In genomic region chr4:142567620-142568451, GRCh38 we compare ENCODE assay signal across 10 cellular contexts.
DNase-seq lines count a peak whose midpoint lies in the region; ATAC-seq and TF ChIP-seq lines count a peak whose summit lies in the region.
"Had no signal": no experiment of that assay in that cellular context is flagged by ENCODE, and none has a peak within 500 bp of the region (broad histone marks: within the 10 kb centered on the region; RNA-seq: fewer than 3 reads in every experiment).

No MANE protein-coding gene starts in this region.

- H3K79me2 ChIP-seq in fibroblast of lung (ENCODE audit: control insufficient read depth, insufficient read depth, low read length): no peaks in the 10 kb centered on the region

- H3K9me3 ChIP-seq in SK-N-MC (ENCODE audit: low read depth, low read length): no peaks in the 10 kb centered on the region
- H3K9me3 ChIP-seq in fibroblast of lung (ENCODE audit: control insufficient read depth, insufficient read depth, low read depth, low read length): no peaks in the 10 kb centered on the region
- no peaks in the 10 kb centered on the region for H3K9me3 ChIP-seq in tibial artery

- peak overlapping the region; percentile 90 for H3K27ac Mint-ChIP-seq in activated naive CD4-positive, alpha-beta T cell treated with anti-CD3 and anti-CD28 coated beads, Interleukin-2, amount 10 ng/mL, durations not matched to agents 7 days and 5 days

- ATAC-seq in GM21390 (IDR thresholded peaks at IDR 0.05; ENCODE audit: unreplicated experiment) (no peak), HG03159 (IDR thresholded peaks at IDR 0.05; ENCODE audit: unreplicated experiment) (no peak), HG02763 (IDR thresholded peaks at IDR 0.05; ENCODE audit: unreplicated experiment) (no peak)

- H3K4me2 ChIP-seq in fibroblast of lung (ENCODE audit: extremely low read depth, insufficient read depth, low read length): peak overlapping the region; percentile 76

- peaks cover 22% of the 10 kb centered on the region for H3K36me3 Mint-ChIP-seq in activated naive CD4-positive, alpha-beta T cell treated with anti-CD3 and anti-CD28 coated beads, Interleukin-2, amount 10 ng/mL, durations not matched to agents 7 days and 5 days

- no peaks in the 10 kb centered on the region for H3K27me3 Mint-ChIP-seq in activated naive CD4-positive, alpha-beta T cell treated with anti-CD3 and anti-CD28 coated beads, Interleukin-2, amount 10 ng/mL, durations not matched to agents 7 days and 5 days

- H3K27ac ChIP-seq in SK-N-MC: 0 out of 2 replicates have a peak overlapping the region, but pooled peaks have one; percentile 3
- no peak overlapping the region for H3K27ac ChIP-seq in fibroblast of lung (ENCODE audit: insufficient read depth, low read length)
- H3K27ac ChIP-seq in tibial artery: peak overlapping the region; percentile 34 to 47

- no peaks in the 10 kb centered on the region for H4K20me1 ChIP-seq in fibroblast of lung (ENCODE audit: control insufficient read depth, extremely low read depth, insufficient read depth, low read length)

- peaks cover 67% of the 10 kb centered on the region for H3K4me1 Mint-ChIP-seq in activated naive CD4-positive, alpha-beta T cell treated with anti-CD3 and anti-CD28 coated beads, Interleukin-2, amount 10 ng/mL, durations not matched to agents 7 days and 5 days

- peaks cover 3% of the 10 kb centered on the region for H3K9me3 Mint-ChIP-seq in activated naive CD4-positive, alpha-beta T cell treated with anti-CD3 and anti-CD28 coated beads, Interleukin-2, amount 10 ng/mL, durations not matched to agents 7 days and 5 days

- H3K9ac ChIP-seq in SK-N-MC (ENCODE audit: insufficient read length): no peak overlapping the region
- no peak overlapping the region for H3K9ac ChIP-seq in fibroblast of lung (ENCODE audit: insufficient read depth, low read length)

- H3K36me3 ChIP-seq in SK-N-MC (ENCODE audit: insufficient read depth, low read length): no peaks in the 10 kb centered on the region
- no peaks in the 10 kb centered on the region for H3K36me3 ChIP-seq in fibroblast of lung (ENCODE audit: control insufficient read depth, insufficient read depth, low read length)
- H3K36me3 ChIP-seq in tibial artery: no peaks in the 10 kb centered on the region

- H3K4me3 ChIP-seq in SK-N-MC (no peak overlapping the region), fibroblast of lung (replicated peaks in 1 of 4; ENCODE audit: control extremely low read depth in 1 of 4, insufficient read depth in 1 of 4, low read depth in 3 of 4, low read length in 4 of 4) (peak overlapping the region in 2 of 4 experiments; percentile 9 to 30), tibial artery (peak overlapping the region; percentile 15 to 22)

- TF ChIP-seq CTCF in fibroblast of lung (conservative IDR thresholded peaks at IDR 0.05 in 1 of 2, IDR thresholded peaks at IDR 0.05 in 1 of 2; ENCODE audit: low read depth in 1 of 2, low read length in 2 of 2) (no peak), tibial artery (IDR thresholded peaks at IDR 0.05) (no peak)

- no peaks in the 10 kb centered on the region for H3K27me3 ChIP-seq in fibroblast of lung (ENCODE audit: control insufficient read depth, insufficient read depth, low read length)
- H3K27me3 ChIP-seq in tibial artery: no peaks in the 10 kb centered on the region

- peak overlapping the region; percentile 80 for H3K4me3 Mint-ChIP-seq in activated naive CD4-positive, alpha-beta T cell treated with anti-CD3 and anti-CD28 coated beads, Interleukin-2, amount 10 ng/mL, durations not matched to agents 7 days and 5 days

- no peak overlapping the region for H2AFZ ChIP-seq in fibroblast of lung (ENCODE audit: low read length)

- DNase-seq in activated naive CD4-positive, alpha-beta T cell treated with anti-CD3 and anti-CD28 coated beads, Interleukin-2, amount 10 ng/mL, durations not matched to agents 7 days and 5 days: no peak
- DNase-seq in activated naive CD4-positive, alpha-beta T cell (lab: John Stamatoyannopoulos, UW): no peak
- DNase-seq in SK-N-MC (ENCODE audit: low read depth, low spot score) (no peak), fibroblast of lung (ENCODE audit: low read depth in 2 of 2) (peak; percentile 23 to 67), tibial artery (no peak)
- DNase-seq: amygdala, NCI-H774 had no signal

- CTCF ChIA-PET in activated naive CD4-positive, alpha-beta T cell treated with anti-CD3 and anti-CD28 coated beads, Interleukin-2, amount 10 ng/mL, durations not matched to agents 7 days and 5 days (lab: Charles Lee): interaction anchor here (0.6 to 4.7 kb wide), 13 partner anchors 12 to 440 kb away, joined by 3 to 76 read pairs (median 6); no protein-coding TSS in a partner anchor

- H3K4me1 ChIP-seq in fibroblast of lung (ENCODE audit: control insufficient read depth, extremely low read depth, insufficient read depth, low read length) (no peaks in the 10 kb centered on the region), tibial artery (peaks cover 0 to 21% (median 1%) of the 10 kb centered on the region in 4 donors)

- intact Hi-C loops in tibial artery (cut with DNase I; ENCODE audit: low total_unique reads): no loop called here

Comparison
In these comparisons a context has a peak if more than half of its experiments do, and no peak if none do; other contexts are left out.
1. DNase-seq: peak in fibroblast of lung (2 of 2); none in activated naive CD4-positive, alpha-beta T cell treated with anti-CD3 and anti-CD28 coated beads, Interleukin-2, amount 10 ng/mL, durations not matched to agents 7 days and 5 days (single experiment), activated naive CD4-positive, alpha-beta T cell (0 of 4), SK-N-MC (single experiment) and tibial artery (0 of 2).